In the genomic region with DNA sequence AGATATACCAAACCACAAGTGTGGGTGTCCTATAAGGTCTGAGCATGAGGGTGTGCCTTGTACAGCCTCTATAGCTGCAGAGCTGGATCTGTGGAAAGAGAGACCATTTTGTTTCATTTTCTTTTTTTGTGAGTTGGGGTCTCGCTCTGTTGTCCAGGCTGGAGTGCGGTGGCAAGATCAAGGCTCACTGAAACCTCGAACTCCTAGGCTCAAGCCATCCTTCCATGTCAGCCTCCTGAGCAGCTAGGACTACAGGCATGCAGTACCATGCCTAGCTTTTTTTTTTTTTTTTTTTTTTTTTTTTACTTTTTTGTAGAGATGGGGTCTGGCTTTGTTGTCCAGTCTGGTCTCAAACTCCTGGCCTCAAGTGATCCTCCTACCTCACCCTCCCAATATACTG, we compare ENCODE assay signal across 22 cellular contexts. TPM values are rescaled to one million over a fixed set of nuclear protein-coding genes. Genes with fewer than 3 reads are reported as not detected.
A peak's percentile ranks its signal among the peaks of the same experiment; 100 is the strongest.
DNase-seq lines count a peak whose midpoint lies in the region; ATAC-seq and TF ChIP-seq lines count a peak whose summit lies in the region.
"Had no signal": no experiment of that assay in that cellular context is flagged by ENCODE, and none has a peak within 500 bp of the region (broad histone marks: within the 10 kb centered on the region; RNA-seq: fewer than 3 reads in every experiment).

No MANE protein-coding gene starts in this region.

- H3K9me3 ChIP-seq in HEK293 (ENCODE audit: control insufficient read depth, insufficient read depth, low read depth, low read length) (no peaks in the 10 kb centered on the region), mesodermal cell (ENCODE audit: control insufficient read depth, low read length) (no peaks in the 10 kb centered on the region), smooth muscle cell (replicated peaks; ENCODE audit: low read depth) (no peaks in the 10 kb centered on the region), WERI-Rb-1 (ENCODE audit: severe bottlenecking) (no peaks in the 10 kb centered on the region)
- H3K9me3 ChIP-seq: A549, BE2C, HAP-1 had no signal

- H3K36me3 ChIP-seq in HEK293 (ENCODE audit: control insufficient read depth in 2 of 2, insufficient read depth in 1 of 2, low read length in 2 of 2) (peaks cover 0 to 4% of the 10 kb centered on the region in 2 experiments; a peak in 2 of 3 replicates), mesodermal cell (ENCODE audit: control insufficient read depth, insufficient read depth, low read length) (peaks cover 60% of the 10 kb centered on the region), smooth muscle cell (ENCODE audit: low read depth) (no peaks in the 10 kb centered on the region), WERI-Rb-1 (peaks cover 70% of the 10 kb centered on the region)
- H3K36me3 ChIP-seq: BE2C, HAP-1 had no signal

- H3K27ac ChIP-seq in HEK293 (ENCODE audit: extremely low read depth, low read depth, low read length) (no peak overlapping the region), mesodermal cell (ENCODE audit: low read depth, low read length, severe bottlenecking) (peak overlapping the region; percentile 77), smooth muscle cell (ENCODE audit: low read depth) (peak overlapping the region; percentile 52), WERI-Rb-1 (no peak overlapping the region)

- H3K4me2 ChIP-seq in smooth muscle cell: no peak overlapping the region
- H3K4me2 ChIP-seq: A549 had no signal

- no peaks in the 10 kb centered on the region for H3K27me3 Mint-ChIP-seq in WTC11 (ENCODE audit: low read depth)
- H3K27me3 Mint-ChIP-seq: CD4-positive, alpha-beta T cell had no signal

- peaks cover 14% of the 10 kb centered on the region for H3K79me2 ChIP-seq in smooth muscle cell (ENCODE audit: low read depth)

- no peak overlapping the region for H3K9ac ChIP-seq in smooth muscle cell (ENCODE audit: low read depth)

- no peaks in the 10 kb centered on the region for H3K4me1 ChIP-seq in HEK293 (ENCODE audit: control insufficient read depth, insufficient read depth, low read length)
- H3K4me1 ChIP-seq in mesodermal cell (ENCODE audit: control insufficient read depth, insufficient read depth, low read length, poor library complexity, severe bottlenecking): peaks cover 6% of the 10 kb centered on the region
- H3K4me1 ChIP-seq in smooth muscle cell (ENCODE audit: low read depth): no peaks in the 10 kb centered on the region
- H3K4me1 ChIP-seq: HAP-1 had no signal

- H3K4me3 ChIP-seq in HEK293 (ENCODE audit: low read depth, low read length) (no peak overlapping the region), mesodermal cell (ENCODE audit: extremely low read depth, insufficient read depth, low read length, poor library complexity, severe bottlenecking) (no peak overlapping the region), smooth muscle cell (no peak overlapping the region), WERI-Rb-1 (ENCODE audit: low read depth, low read length) (no peak overlapping the region)
- H3K4me3 ChIP-seq: A549; BLaER1 treated with 17β-estradiol and CSF1 and Interleukin-3, amounts not matched to agents 10 nM and 100 nM; HAP-1 had no signal

- POLR2A ChIA-PET in HEK293 (lab: Yijun Ruan, JAX) (interaction anchor here (0.6 to 1.0 kb wide), 2 partner anchors 11 to 263 kb away, joined by 3 to 4 read pairs; a partner anchor contains a TSS), WTC11 (lab: Charles Lee) (interaction anchor here (0.6 kb wide), 1 partner anchor 499 kb away, joined by 6 read pairs; no protein-coding TSS in a partner anchor)

- H3K4me1 Mint-ChIP-seq in WTC11: no peaks in the 10 kb centered on the region

- peaks cover 20% of the 10 kb centered on the region for H4K20me1 ChIP-seq in smooth muscle cell (ENCODE audit: low read depth)

- H3K27ac Mint-ChIP-seq in WTC11: no peak overlapping the region
- H3K27ac Mint-ChIP-seq: CD14-positive monocyte; CD4-positive, alpha-beta T cell had no signal

- CTCF ChIA-PET in HEK293 (lab: Yijun Ruan, JAX) (interaction anchor here (0.6 to 2.0 kb wide), 5 partner anchors 8 to 606 kb away, joined by 3 to 9 read pairs (median 3); no protein-coding TSS in a partner anchor), WTC11 (lab: Charles Lee) (interaction anchor here (0.7 to 1.7 kb wide), 3 partner anchors 10 to 120 kb away, joined by 3 to 5 read pairs (median 4); a partner anchor contains a TSS)

- no peaks in the 10 kb centered on the region for H3K9me3 Mint-ChIP-seq in WTC11
- H3K9me3 Mint-ChIP-seq: CD14-positive monocyte; CD4-positive, alpha-beta T cell had no signal

- H3F3A ChIP-seq in smooth muscle cell (ENCODE audit: low read depth): peaks cover 12% of the 10 kb centered on the region

- no peaks in the 10 kb centered on the region for H3K27me3 ChIP-seq in smooth muscle cell (ENCODE audit: low read depth)
- no peaks in the 10 kb centered on the region for H3K27me3 ChIP-seq in WERI-Rb-1 (ENCODE audit: insufficient read depth, low read depth, severe bottlenecking)
- H3K27me3 ChIP-seq: BE2C; BLaER1 treated with 17β-estradiol and CSF1 and Interleukin-3, amounts not matched to agents 10 nM and 100 nM had no signal

- WGBS in mesodermal cell (ENCODE audit: insufficient coverage in 2 of 2), 2 experiments: 100% methylated on average over 2 of the region's 3 CpGs; no CpG with 5 or more reads in 1 of the 2 experiments
- 96% methylated on average over 3 of the region's 3 CpGs for WGBS in smooth muscle cell (ENCODE audit: low lambda C conversion rate)

- H3K36me3 Mint-ChIP-seq in WTC11: peaks cover 28% of the 10 kb centered on the region

- no peak overlapping the region for H2AFZ ChIP-seq in smooth muscle cell (ENCODE audit: low read depth)

- ATAC-seq in WTC11 (no peak), HG02571 (IDR thresholded peaks at IDR 0.05; ENCODE audit: unreplicated experiment) (no peak)
- ATAC-seq: A549 had no signal

- DNase-seq in WTC11 (ENCODE audit: low spot score) (no peak), smooth muscle cell (lab: John Stamatoyannopoulos, UW; ENCODE audit: unreplicated experiment) (no peak), WERI-Rb-1 (no peak), HCEC 1CT (no peak)
- DNase-seq: 8988T; ACHN; AML-193; BE2C; Calu3; CD4-positive, alpha-beta T cell; COR-L47; DMS53; DMS79 treated with DMSO at 0.1 percent for 48 hours; GF-D8; GOT3 had no signal

- no peak overlapping the region for H3K4me3 Mint-ChIP-seq in WTC11
- H3K4me3 Mint-ChIP-seq: CD14-positive monocyte; CD4-positive, alpha-beta T cell had no signal

- TF ChIP-seq CTCF in HEK293 (tag by site-specific recombination; IDR thresholded peaks at IDR 0.05) (no peak), WTC11 (IDR thresholded peaks at IDR 0.05) (no peak), smooth muscle cell (IDR thresholded peaks at IDR 0.05; ENCODE audit: borderline replicate concordance, insufficient read depth, poor library complexity, severe bottlenecking) (no peak), WERI-Rb-1 (IDR thresholded peaks at IDR 0.05; ENCODE audit: low read depth, low read length) (no peak)

TF ChIP-seq in HEK293, 187 proteins besides CTCF, POLR2A, EP300 and RAD21 (continues in another document):
- no peak for TF ChIP-seq ZNF548 (tag by site-specific recombination; IDR thresholded peaks at IDR 0.05)
- no peak for TF ChIP-seq ZNF658 (tag by site-specific recombination; IDR thresholded peaks at IDR 0.05)
- TF ChIP-seq, protein P1, sequence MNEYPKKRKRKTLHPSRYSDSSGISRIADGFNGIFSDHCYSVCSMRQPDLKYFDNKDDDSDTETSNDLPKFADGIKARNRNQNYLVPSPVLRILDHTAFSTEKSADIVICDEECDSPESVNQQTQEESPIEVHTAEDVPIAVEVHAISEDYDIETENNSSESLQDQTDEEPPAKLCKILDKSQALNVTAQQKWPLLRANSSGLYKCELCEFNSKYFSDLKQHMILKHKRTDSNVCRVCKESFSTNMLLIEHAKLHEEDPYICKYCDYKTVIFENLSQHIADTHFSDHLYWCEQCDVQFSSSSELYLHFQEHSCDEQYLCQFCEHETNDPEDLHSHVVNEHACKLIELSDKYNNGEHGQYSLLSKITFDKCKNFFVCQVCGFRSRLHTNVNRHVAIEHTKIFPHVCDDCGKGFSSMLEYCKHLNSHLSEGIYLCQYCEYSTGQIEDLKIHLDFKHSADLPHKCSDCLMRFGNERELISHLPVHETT (tag by site-specific recombination; IDR thresholded peaks at IDR 0.05): no peak
- no peak for TF ChIP-seq SETDB1 (IDR thresholded peaks at IDR 0.05; ENCODE audit: insufficient read length, low read length)
- no peak for TF ChIP-seq RBAK (tag by site-specific recombination; IDR thresholded peaks at IDR 0.05)

TF ChIP-seq in WTC11, 78 proteins besides CTCF, POLR2A, EP300 and RAD21:
- 0 out of 2 replicates have a peak, but pooled peaks have one; percentile 63 for TF ChIP-seq ZNF121 (CRISPR knock-in tag; IDR thresholded peaks at IDR 0.05)
- TF ChIP-seq MXD4 (CRISPR knock-in tag; IDR thresholded peaks at IDR 0.05; ENCODE audit: borderline replicate concordance): no peak

RNA-seq across cellular contexts. Expression of a gene that starts 10.7 kb away (rescaled TPM):
- total RNA-seq in WTC11 (2021) (48.1 to 60.1 TPM (median 55.8 TPM) in 3 replicates), smooth muscle cell (13.0 and 14.7 TPM in 2 replicates)
- polyA plus RNA-seq in mesodermal cell (2013, experiment 1 of 2): 48.1 TPM
- polyA plus RNA-seq in mesodermal cell (2013, experiment 2 of 2): 37.7 TPM
- 18.9 and 21.2 TPM in 2 replicates for polyA plus RNA-seq in smooth muscle cell

Comparison
In these comparisons a context has a peak if more than half of its experiments do, and no peak if none do; other contexts are left out.
1. H3K27ac ChIP-seq: peak in mesodermal cell (single experiment) and smooth muscle cell (single experiment); none in HEK293 (single experiment) and WERI-Rb-1 (single experiment).